ENCODE assay signal across 28 cellular contexts in the genomic region with DNA sequence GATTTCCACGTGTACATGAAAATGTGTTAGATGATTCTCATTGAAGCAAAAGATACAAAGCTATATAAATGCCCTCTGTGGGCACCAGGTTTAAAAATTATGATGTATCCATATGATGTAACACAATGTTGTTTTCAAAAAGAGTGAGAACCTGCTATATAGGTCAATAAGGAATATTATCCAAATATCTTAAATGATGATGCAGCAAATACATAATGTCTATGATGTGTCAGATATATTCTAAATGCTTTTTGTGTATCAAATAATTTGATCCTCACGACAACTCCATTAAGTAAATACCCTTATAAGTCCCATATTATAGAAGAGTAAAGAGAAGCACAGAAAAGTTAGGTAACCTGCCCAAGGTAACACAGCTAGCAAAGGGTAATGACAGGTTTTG.
"Had no signal": no experiment of that assay in that cellular context is flagged by ENCODE, and none has a peak within 500 bp of the region (broad histone marks: within the 10 kb centered on the region; RNA-seq: fewer than 3 reads in every experiment).

No MANE protein-coding gene starts in this region.

- H3K27me3 ChIP-seq: neural progenitor cell, ovary, spleen, suprapubic skin, testis, tibial artery, transverse colon, upper lobe of left lung, vagina had no signal

- H2AFZ ChIP-seq: neural progenitor cell had no signal

- H3K4me3 ChIP-seq: neural progenitor cell, smooth muscle cell, spleen, suprapubic skin, testis, tibial artery, transverse colon, upper lobe of left lung, vagina had no signal

- H3K79me2 ChIP-seq: parathyroid adenoma had no signal

- H3K27ac ChIP-seq: ovary, parathyroid adenoma, psoas muscle, spleen, suprapubic skin, tibial artery, transverse colon, upper lobe of left lung, vagina had no signal

- H3K9me3 ChIP-seq: ovary, psoas muscle, spleen, suprapubic skin, testis, tibial artery, transverse colon, upper lobe of left lung, vagina had no signal

- H3K4me1 ChIP-seq: parathyroid adenoma, psoas muscle, testis, tibial artery, transverse colon had no signal

- FAIRE-seq: urothelium cell line had no signal

- H3K36me3 ChIP-seq: neural progenitor cell, ovary, spleen, suprapubic skin, tibial artery, transverse colon, upper lobe of left lung, vagina had no signal

- H3K4me2 ChIP-seq: smooth muscle cell had no signal

- DNase-seq: natural killer cell; occipital lobe; ovary; posterior cingulate gyrus; psoas muscle; right cardiac atrium; spleen; stimulated activated CD4-positive, alpha-beta T cell treated with anti-CD3 and anti-CD28 coated beads, Interleukin-12 subunit alpha, Interleukin-12 subunit beta, amount 100 ng/mL, for 4 hours; stimulated activated CD4-positive, alpha-beta T cell treated with anti-CD3 and anti-CD28 coated beads, Interleukin-1b, Interleukin-23, amount 100 ng/mL, for 48 hours; stimulated activated CD4-positive, alpha-beta T cell treated with anti-CD3 and anti-CD28 coated beads, Interleukin-4, amount 100 ng/mL, for 1 hour; stimulated activated CD4-positive, alpha-beta T cell treated with anti-CD3 and anti-CD28 coated beads, Interleukin-4, amount 100 ng/mL, for 4 hours; stimulated activated CD8-positive, alpha-beta memory T cell treated with anti-CD3 and anti-CD28 coated beads, Interleukin-4, amount 100 ng/mL, for 48 hours; stimulated activated naive CD4-positive, alpha-beta T cell; stimulated activated naive CD8-positive, alpha-beta T cell treated with anti-CD3 and anti-CD28 coated beads, Interleukin-15, amount 100 ng/mL, for 72 hours; stimulated activated naive CD8-positive, alpha-beta T cell treated with anti-CD3 and anti-CD28 coated beads, Interleukin-15, Interleukin-2, amounts not matched to agents 100 U/mL and 50 U/mL, for 24 hours; substantia nigra; testis; tibial artery; transverse colon; upper lobe of left lung had no signal

- H3K9ac ChIP-seq: neural progenitor cell, parathyroid adenoma had no signal

- ATAC-seq: natural killer cell; psoas muscle; right cardiac atrium; sciatic nerve; stimulated activated memory B cell treated with anti-CD40 and anti-IgM and Interleukin-4, amounts not matched to agents 10 μg/mL and 1 μg/mL and 100 μg/mL, for 72 hours; stimulated activated naive CD8-positive, alpha-beta T cell treated with anti-CD3 and anti-CD28 coated beads, Interleukin-15, amount 100 ng/mL, for 72 hours; stimulated activated naive CD8-positive, alpha-beta T cell treated with anti-CD3 and anti-CD28 coated beads, Interleukin-15, Interleukin-2, amounts not matched to agents 100 U/mL and 50 U/mL, for 24 hours had no signal
